33 cellular contexts compared by ENCODE assay signal in genomic region chr4:188307591-188307990, GRCh38.
"Had no signal": no experiment of that assay in that cellular context is flagged by ENCODE, and none has a peak within 500 bp of the region (broad histone marks: within the 10 kb centered on the region; RNA-seq: fewer than 3 reads in every experiment).

No MANE protein-coding gene starts in this region.

- H3K9me3 ChIP-seq: MG63, SJSA1, SK-N-SH had no signal

- H3K27ac ChIP-seq: Peyer's patch, SJSA1 had no signal

- ATAC-seq: PC-3 had no signal

- DNase-seq: Kasumi-1, MG63, NCI-H1048, NCI-H1092 treated with DMSO at 0.1 percent for 48 hours, NCI-H1105 treated with DMSO at 0.1 percent for 48 hours, NCI-H1417, NCI-H1436, NCI-H146, NCI-H1694, NCI-H187, NCI-H1930, NCI-H2029 treated with DMSO at 0.1 percent for 48 hours, NCI-H2081 treated with DMSO at 0.1 percent for 48 hours, NCI-H2107, NCI-H2171, NCI-H226, NCI-H446 treated with DMSO at 0.1 percent for 48 hours, NCI-H510A, NCI-H524, NCI-H526, NCI-H69, NCI-H748 treated with DMSO at 0.1 percent for 48 hours, NCI-H82, OCI-M1, PC-3, Peyer's patch, Right ventricle myocardium superior, RPMI8226, SHP77 treated with DMSO at 0.1 percent for 48 hours, SK-N-SH, SW 1271, T-helper 1 cell had no signal

- H3K36me3 ChIP-seq: MG63, Peyer's patch, SJSA1 had no signal

- H3K9ac ChIP-seq: SK-N-SH had no signal

- H3K27me3 ChIP-seq: MG63, Peyer's patch, SJSA1 had no signal

- H3K4me2 ChIP-seq: SK-N-SH had no signal

- H3K4me3 ChIP-seq: MG63, Peyer's patch, SJSA1 had no signal

- H3K4me1 ChIP-seq: Peyer's patch, SJSA1 had no signal
